1 cellular context compared by ENCODE assay signal in the genomic region with DNA sequence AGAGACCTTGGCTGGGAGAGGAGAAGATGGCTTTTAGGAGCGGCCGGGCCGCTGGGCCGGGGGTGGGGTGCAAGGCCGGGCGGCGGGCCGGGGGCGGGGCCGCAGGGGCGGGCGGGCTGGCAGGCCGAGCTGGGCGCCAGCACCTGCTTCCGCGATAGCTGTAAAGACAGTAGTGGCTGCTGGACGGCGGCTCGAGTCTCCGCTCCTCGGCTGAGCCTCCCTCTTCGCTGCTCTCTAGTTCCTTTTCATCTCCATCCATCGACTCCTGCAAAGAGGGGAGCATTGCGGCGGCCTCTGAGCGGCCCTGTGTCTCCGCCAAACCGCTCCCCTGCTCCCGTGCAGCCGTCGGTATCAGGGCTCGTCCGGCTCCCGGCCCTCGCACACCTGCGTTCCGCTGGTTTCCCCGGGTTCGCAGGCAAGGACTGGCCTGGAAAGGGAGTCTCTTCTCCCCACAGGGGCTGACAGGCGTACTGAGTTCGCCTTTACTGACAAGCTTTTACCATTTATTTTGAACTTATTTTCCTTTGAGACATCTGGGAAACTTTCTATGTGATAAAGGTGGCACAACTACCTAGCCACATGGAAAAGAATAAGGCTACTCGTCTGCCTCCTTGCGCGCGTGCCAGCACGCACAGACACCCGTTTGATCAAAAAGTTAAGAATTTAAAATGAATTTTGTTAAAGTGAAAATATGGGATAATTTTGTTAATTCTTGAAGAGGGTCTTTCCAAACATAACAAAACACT.
TF ChIP-seq lines count a peak whose summit lies in the region.

A gene with protein sequence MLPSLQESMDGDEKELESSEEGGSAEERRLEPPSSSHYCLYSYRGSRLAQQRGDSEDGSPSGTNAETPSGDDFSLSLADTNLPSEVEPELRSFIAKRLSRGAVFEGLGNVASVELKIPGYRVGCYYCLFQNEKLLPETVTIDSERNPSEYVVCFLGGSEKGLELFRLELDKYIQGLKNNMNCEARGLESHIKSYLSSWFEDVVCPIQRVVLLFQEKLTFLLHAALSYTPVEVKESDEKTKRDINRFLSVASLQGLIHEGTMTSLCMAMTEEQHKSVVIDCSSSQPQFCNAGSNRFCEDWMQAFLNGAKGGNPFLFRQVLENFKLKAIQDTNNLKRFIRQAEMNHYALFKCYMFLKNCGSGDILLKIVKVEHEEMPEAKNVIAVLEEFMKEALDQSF (minus strand): TSS at position 317 of the 746 bp plus-strand sequence. CDS start 34 bp downstream, at position 283.

TF ChIP-seq in HEK293, 187 proteins besides CTCF, POLR2A, EP300 and RAD21 (continued from another document):
- TF ChIP-seq, protein P1, sequence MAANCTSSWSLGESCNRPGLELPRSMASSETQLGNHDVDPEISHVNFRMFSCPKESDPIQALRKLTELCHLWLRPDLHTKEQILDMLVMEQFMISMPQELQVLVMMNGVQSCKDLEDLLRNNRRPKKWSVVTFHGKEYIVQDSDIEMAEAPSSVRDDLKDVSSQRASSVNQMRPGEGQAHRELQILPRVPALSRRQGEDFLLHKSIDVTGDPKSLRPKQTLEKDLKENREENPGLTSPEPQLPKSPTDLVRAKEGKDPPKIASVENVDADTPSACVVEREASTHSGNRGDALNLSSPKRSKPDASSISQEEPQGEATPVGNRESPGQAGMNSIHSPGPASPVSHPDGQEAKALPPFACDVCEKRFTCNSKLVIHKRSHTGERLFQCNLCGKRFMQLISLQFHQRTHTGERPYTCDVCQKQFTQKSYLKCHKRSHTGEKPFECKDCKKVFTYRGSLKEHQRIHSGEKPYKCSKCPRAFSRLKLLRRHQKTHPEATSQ (tag by site-specific recombination; IDR thresholded peaks at IDR 0.05) = peak; percentile 99
